ENCODE assay signal across 2 cellular contexts in the genomic region with DNA sequence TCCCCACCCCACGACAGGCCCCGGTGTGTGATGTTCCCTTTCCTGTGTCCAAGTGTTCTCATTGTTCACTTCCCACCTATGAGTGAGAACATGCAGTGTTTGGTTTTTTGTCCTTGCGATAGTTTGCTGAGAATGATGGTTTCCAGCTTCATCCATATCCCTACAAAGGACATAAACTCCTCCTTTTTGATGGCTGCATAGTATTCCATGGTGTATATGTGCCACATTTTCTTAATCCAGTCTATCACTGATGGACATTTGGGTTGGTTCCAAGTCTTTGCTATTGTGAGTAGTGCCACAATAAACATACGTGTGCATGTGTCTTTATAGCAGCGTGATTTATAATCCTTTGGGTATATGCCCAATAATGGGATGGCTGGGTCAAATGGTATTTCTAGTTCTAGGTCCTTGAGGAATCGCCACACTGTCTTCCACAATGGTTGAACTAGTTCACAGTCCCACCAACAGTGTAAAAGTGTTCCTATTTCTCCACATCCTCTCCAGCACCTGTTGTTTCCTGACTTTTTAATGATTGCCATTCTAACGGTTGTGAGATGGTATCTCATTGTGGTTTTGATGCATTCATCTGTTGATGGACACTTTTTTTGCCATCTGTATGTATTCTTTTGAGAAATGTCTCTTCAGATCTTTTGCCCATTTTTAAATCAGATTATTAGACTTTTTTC.
TF ChIP-seq lines count a peak whose summit lies in the region.

No MANE protein-coding gene starts in this region.

TF ChIP-seq in HEK293, 187 proteins besides CTCF, POLR2A, EP300 and RAD21:
- TF ChIP-seq, protein P1, sequence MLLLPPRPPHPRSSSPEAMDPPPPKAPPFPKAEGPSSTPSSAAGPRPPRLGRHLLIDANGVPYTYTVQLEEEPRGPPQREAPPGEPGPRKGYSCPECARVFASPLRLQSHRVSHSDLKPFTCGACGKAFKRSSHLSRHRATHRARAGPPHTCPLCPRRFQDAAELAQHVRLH (tag by site-specific recombination; IDR thresholded peaks at IDR 0.05) = peak; percentile 81
- TF ChIP-seq ZNF184 (tag by site-specific recombination; IDR thresholded peaks at IDR 0.05) = peak; percentile 90
- TF ChIP-seq, protein P2, sequence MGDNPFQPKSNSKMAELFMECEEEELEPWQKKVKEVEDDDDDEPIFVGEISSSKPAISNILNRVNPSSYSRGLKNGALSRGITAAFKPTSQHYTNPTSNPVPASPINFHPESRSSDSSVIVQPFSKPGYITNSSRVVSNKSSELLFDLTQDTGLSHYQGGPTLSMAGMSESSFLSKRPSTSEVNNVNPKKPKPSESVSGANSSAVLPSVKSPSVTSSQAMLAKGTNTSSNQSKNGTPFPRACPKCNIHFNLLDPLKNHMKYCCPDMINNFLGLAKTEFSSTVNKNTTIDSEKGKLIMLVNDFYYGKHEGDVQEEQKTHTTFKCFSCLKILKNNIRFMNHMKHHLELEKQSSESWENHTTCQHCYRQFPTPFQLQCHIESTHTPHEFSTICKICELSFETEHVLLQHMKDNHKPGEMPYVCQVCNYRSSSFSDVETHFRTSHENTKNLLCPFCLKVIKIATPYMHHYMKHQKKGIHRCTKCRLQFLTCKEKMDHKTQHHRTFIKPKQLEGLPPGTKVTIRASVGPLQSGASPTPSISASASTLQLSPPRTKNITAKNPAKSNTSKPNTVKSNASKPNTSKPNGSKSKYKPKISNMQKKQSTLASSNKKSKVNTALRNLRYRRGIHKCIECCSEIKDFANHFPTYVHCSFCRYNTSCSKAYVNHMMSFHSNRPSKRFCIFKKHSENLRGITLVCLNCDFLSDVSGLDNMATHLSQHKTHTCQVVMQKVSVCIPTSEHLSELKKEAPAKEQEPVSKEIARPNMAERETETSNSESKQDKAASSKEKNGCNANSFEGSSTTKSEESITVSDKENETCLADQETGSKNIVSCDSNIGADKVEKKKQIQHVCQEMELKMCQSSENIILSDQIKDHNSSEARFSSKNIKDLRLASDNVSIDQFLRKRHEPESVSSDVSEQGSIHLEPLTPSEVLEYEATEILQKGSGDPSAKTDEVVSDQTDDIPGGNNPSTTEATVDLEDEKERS (tag by site-specific recombination; IDR thresholded peaks at IDR 0.05) = peak; percentile 81
- TF ChIP-seq SCRT2 (tag by site-specific recombination; IDR thresholded peaks at IDR 0.05) = peak; percentile 52
- peak; percentile 99 for TF ChIP-seq ZNF146 (tag by site-specific recombination; IDR thresholded peaks at IDR 0.05)

TF ChIP-seq in K562, 482 proteins besides CTCF, POLR2A, EP300 and RAD21:
- TF ChIP-seq RBM25 (IDR thresholded peaks at IDR 0.05; ENCODE audit: low read depth, low read length, severe bottlenecking) = peak; percentile 22
- peak; percentile 79 for TF ChIP-seq ZNF146 (CRISPR knock-in tag; IDR thresholded peaks at IDR 0.05; ENCODE audit: unreplicated experiment)
